ENCODE assay signal across 9 cellular contexts in genomic region chr10:80699602-80700039, GRCh38.
A peak's percentile ranks its signal among the peaks of the same experiment; 100 is the strongest.
DNase-seq lines count a peak whose midpoint lies in the region; ATAC-seq, FAIRE-seq and TF ChIP-seq lines count a peak whose summit lies in the region.
"Had no signal": no experiment of that assay in that cellular context is flagged by ENCODE, and none has a peak within 500 bp of the region (broad histone marks: within the 10 kb centered on the region; RNA-seq: fewer than 3 reads in every experiment).

No MANE protein-coding gene starts in this region.

- peak; percentile 79 for ATAC-seq in GM21737 (IDR thresholded peaks at IDR 0.05; ENCODE audit: unreplicated experiment)

- H3K4me3 ChIP-seq in tibial nerve, result no peak overlapping the region

- H3K27ac Mint-ChIP-seq in osteocyte (ENCODE audit: unreplicated experiment), result no peak overlapping the region

- peak; percentile 83 for TF ChIP-seq CTCF in osteocyte (IDR thresholded peaks at IDR 0.05)
- TF ChIP-seq CTCF in tibial nerve (IDR thresholded peaks at IDR 0.05), result peak; percentile 70 to 83 (median 80)

- H3K9me3 Mint-ChIP-seq in osteocyte (ENCODE audit: unreplicated experiment), result no peaks in the 10 kb centered on the region

- no peak overlapping the region for H3K27ac ChIP-seq in tibial nerve

- FAIRE-seq in frontal cortex (lab: Jason Lieb, UNC), result no peak
- FAIRE-seq: endometrium had no signal

- no peaks in the 10 kb centered on the region for H3K4me1 Mint-ChIP-seq in osteocyte (ENCODE audit: unreplicated experiment)

- TF ChIP-seq POLR2A in tibial nerve (IDR thresholded peaks at IDR 0.05), result no peak

- no peak overlapping the region for H3K4me3 Mint-ChIP-seq in osteocyte (ENCODE audit: unreplicated experiment)

- H3K27me3 ChIP-seq in tibial nerve, result no peaks in the 10 kb centered on the region

- in situ Hi-C loops in KBM-7 (cut with MboI; ENCODE audit: low pct_unique_long_range_greater_than_20kb, low sequenced_read_pairs), result no loop called here

- H3K27me3 Mint-ChIP-seq in osteocyte (ENCODE audit: unreplicated experiment), result peaks cover 4% of the 10 kb centered on the region

- peak; percentile 64 for DNase-seq in EH (ENCODE audit: low read depth)
- DNase-seq in KBM-7, result peak; percentile 65
- peak; percentile 72 for DNase-seq in RKO (ENCODE audit: low spot score)
- peak; percentile 40 for DNase-seq in activated T-helper 9 cell treated with anti-CD3 and anti-CD28 coated beads, Interleukin-2, amount 50 U/mL, for 16 hours (ENCODE audit: low read depth)
- DNase-seq in frontal cortex (ENCODE audit: low spot score in 2 of 2), result peak; percentile 17 to 69
- DNase-seq in osteocyte (ENCODE audit: extremely low spot score, unreplicated experiment), result peak; percentile 89
- DNase-seq in tibial nerve (ENCODE audit: low spot score in 2 of 2), result peak; percentile 61 to 75

- no peaks in the 10 kb centered on the region for H3K36me3 ChIP-seq in tibial nerve

- 7 to 19% methylated on average over 11 to 14 of the region's 14 CpGs for WGBS in tibial nerve, 2 donors

- TF ChIP-seq EP300 in tibial nerve (IDR thresholded peaks at IDR 0.05), result no peak

- H3K9me3 ChIP-seq in tibial nerve, result no peaks in the 10 kb centered on the region

- H3K4me1 ChIP-seq in tibial nerve, result peaks cover 0 to 4% (median 0%) of the 10 kb centered on the region in 4 donors

- no peaks in the 10 kb centered on the region for H3K36me3 Mint-ChIP-seq in osteocyte (ENCODE audit: unreplicated experiment)
